Comparison of ENCODE assay signal across 19 cellular contexts in the genomic region with DNA sequence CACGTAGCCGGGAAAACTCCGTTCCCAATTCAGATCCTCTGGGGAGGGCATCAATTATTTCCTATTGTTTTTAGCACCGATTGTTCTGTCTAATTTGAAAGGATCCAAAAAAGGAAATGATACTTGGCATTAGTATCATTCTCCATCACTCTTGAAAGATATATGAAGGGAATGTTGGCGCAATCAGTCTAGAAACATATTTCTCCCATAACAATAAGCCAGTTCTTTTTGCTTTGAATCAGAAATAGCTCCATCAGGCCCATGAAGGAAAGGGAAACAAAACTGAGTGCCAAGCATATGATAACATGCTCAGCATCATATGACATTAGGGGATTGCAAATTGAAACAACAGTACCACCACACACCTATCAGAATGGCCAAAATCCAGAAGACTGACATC.
"Had no signal": no experiment of that assay in that cellular context is flagged by ENCODE, and none has a peak within 500 bp of the region (broad histone marks: within the 10 kb centered on the region; RNA-seq: fewer than 3 reads in every experiment).

No MANE protein-coding gene starts in this region.

- DNase-seq: colonic mucosa; cortex of kidney; dorsolateral prefrontal cortex; effector CD4-positive, alpha-beta T cell; effector CD8-positive, alpha-beta T cell; effector memory CD4-positive, alpha-beta T cell; effector memory CD8-positive, alpha-beta T cell; endodermal cell; erythroblast; esophagus squamous epithelium; foreskin fibroblast; foreskin keratinocyte; foreskin melanocyte; gastrocnemius medialis; glutamatergic neuron; head of caudate nucleus; heart left ventricle; heart right ventricle had no signal

- H3K4me3 Mint-ChIP-seq: dendritic cell treated with granulocyte-macrophage colony-stimulating factor and Interleukin-4, amounts not matched to agents 40 ng/mL and 50 ng/mL, for 4 days; effector memory CD8-positive, alpha-beta T cell; endodermal cell had no signal

- H3K27ac Mint-ChIP-seq: dendritic cell treated with granulocyte-macrophage colony-stimulating factor and Interleukin-4, amounts not matched to agents 40 ng/mL and 50 ng/mL, for 4 days; effector memory CD8-positive, alpha-beta T cell; endodermal cell had no signal

- H3K27me3 Mint-ChIP-seq: dendritic cell treated with granulocyte-macrophage colony-stimulating factor and Interleukin-4, amounts not matched to agents 40 ng/mL and 50 ng/mL, for 4 days; effector memory CD8-positive, alpha-beta T cell had no signal

- H3K4me1 Mint-ChIP-seq: endodermal cell had no signal

- H3K9me3 Mint-ChIP-seq: dendritic cell treated with granulocyte-macrophage colony-stimulating factor and Interleukin-4, amounts not matched to agents 40 ng/mL and 50 ng/mL, for 4 days; effector memory CD8-positive, alpha-beta T cell had no signal
